25 cellular contexts compared by ENCODE assay signal in genomic region chr4:78343682-78344081, GRCh38.
"Had no signal": no experiment of that assay in that cellular context is flagged by ENCODE, and none has a peak within 500 bp of the region (broad histone marks: within the 10 kb centered on the region; RNA-seq: fewer than 3 reads in every experiment).

No MANE protein-coding gene starts in this region.

- H3K27me3 ChIP-seq: esophagus muscularis mucosa, gastroesophageal sphincter, heart right ventricle, pancreas, transverse colon, vagina had no signal

- FAIRE-seq: endothelial cell of umbilical vein, pancreas, TTC549 had no signal

- H3K27ac ChIP-seq: esophagus muscularis mucosa, gastroesophageal sphincter, heart right ventricle, pancreas, transverse colon, vagina had no signal

- H3K9me3 ChIP-seq: esophagus muscularis mucosa, gastroesophageal sphincter, heart right ventricle, pancreas, transverse colon, vagina had no signal

- H3K4me3 ChIP-seq: esophagus muscularis mucosa, gastroesophageal sphincter, heart right ventricle, pancreas, transverse colon, vagina had no signal

- H3K4me3 Mint-ChIP-seq: activated CD4-positive, alpha-beta memory T cell treated with anti-CD3 and anti-CD28 coated beads, Interleukin-2, amount 10 ng/mL, durations not matched to agents 7 days and 5 days; activated CD8-positive, alpha-beta memory T cell treated with anti-CD3 and anti-CD28 coated beads, Interleukin-2, amount 10 ng/mL, durations not matched to agents 7 days and 5 days; activated naive CD8-positive, alpha-beta T cell; immature natural killer cell; memory B cell; naive thymus-derived CD4-positive, alpha-beta T cell had no signal

- H3K27ac Mint-ChIP-seq: activated CD4-positive, alpha-beta memory T cell treated with anti-CD3 and anti-CD28 coated beads, Interleukin-2, amount 10 ng/mL, durations not matched to agents 7 days and 5 days; activated CD8-positive, alpha-beta memory T cell treated with anti-CD3 and anti-CD28 coated beads, Interleukin-2, amount 10 ng/mL, durations not matched to agents 7 days and 5 days; activated naive CD8-positive, alpha-beta T cell; immature natural killer cell; memory B cell; naive thymus-derived CD4-positive, alpha-beta T cell had no signal

- DNase-seq: activated CD4-positive, alpha-beta memory T cell treated with anti-CD3 and anti-CD28 coated beads, Interleukin-2, amount 10 ng/mL, durations not matched to agents 7 days and 5 days; activated CD4-positive, alpha-beta T cell treated with anti-CD3 and anti-CD28 coated beads for 48 hours; activated CD4-positive, CD25-positive, alpha-beta regulatory T cell; activated CD8-positive, alpha-beta memory T cell treated with anti-CD3 and anti-CD28 coated beads, Interleukin-2, amount 10 ng/mL, durations not matched to agents 7 days and 5 days; amniotic stem cell; dermis blood vessel endothelial cell; effector memory CD4-positive, alpha-beta T cell; heart right ventricle; immature natural killer cell; left ventricle myocardium superior; naive thymus-derived CD4-positive, alpha-beta T cell; pancreas; stimulated activated CD4-positive, alpha-beta T cell treated with anti-CD3 and anti-CD28 coated beads, Interleukin-12 subunit alpha, Interleukin-12 subunit beta, amount 100 ng/mL, for 4 hours; stimulated activated CD4-positive, alpha-beta T cell treated with anti-CD3 and anti-CD28 coated beads, Interleukin-1b, Interleukin-23, amount 100 ng/mL, for 48 hours; stimulated activated naive CD8-positive, alpha-beta T cell treated with anti-CD3 and anti-CD28 coated beads, Interleukin-15, Interleukin-2, amounts not matched to agents 100 U/mL and 50 U/mL, for 24 hours; substantia nigra; T-helper 2 cell; transverse colon had no signal

- H3K4me1 Mint-ChIP-seq: activated CD4-positive, alpha-beta memory T cell treated with anti-CD3 and anti-CD28 coated beads, Interleukin-2, amount 10 ng/mL, durations not matched to agents 7 days and 5 days; activated CD8-positive, alpha-beta memory T cell treated with anti-CD3 and anti-CD28 coated beads, Interleukin-2, amount 10 ng/mL, durations not matched to agents 7 days and 5 days; immature natural killer cell; memory B cell; naive thymus-derived CD4-positive, alpha-beta T cell had no signal

- H3K4me1 ChIP-seq: gastroesophageal sphincter, heart right ventricle, pancreas, transverse colon, vagina had no signal

- H3K36me3 Mint-ChIP-seq: activated CD8-positive, alpha-beta memory T cell treated with anti-CD3 and anti-CD28 coated beads, Interleukin-2, amount 10 ng/mL, durations not matched to agents 7 days and 5 days; activated naive CD8-positive, alpha-beta T cell; immature natural killer cell; memory B cell; naive thymus-derived CD4-positive, alpha-beta T cell had no signal

- ATAC-seq: activated CD8-positive, alpha-beta memory T cell treated with anti-CD3 and anti-CD28 coated beads, Interleukin-2, amount 10 ng/mL, durations not matched to agents 7 days and 5 days; gastroesophageal sphincter; heart right ventricle; left ventricle myocardium superior; naive thymus-derived CD4-positive, alpha-beta T cell; pancreas; stimulated activated naive CD8-positive, alpha-beta T cell treated with anti-CD3 and anti-CD28 coated beads, Interleukin-15, Interleukin-2, amounts not matched to agents 100 U/mL and 50 U/mL, for 24 hours had no signal

- H3K36me3 ChIP-seq: esophagus muscularis mucosa, gastroesophageal sphincter, heart right ventricle, pancreas, transverse colon, vagina had no signal

- H3K9me3 Mint-ChIP-seq: activated CD4-positive, alpha-beta memory T cell treated with anti-CD3 and anti-CD28 coated beads, Interleukin-2, amount 10 ng/mL, durations not matched to agents 7 days and 5 days; immature natural killer cell; memory B cell had no signal
